ENCODE assay signal across 31 cellular contexts in genomic region chr9:95246547-95246946, GRCh38.
"Had no signal": no experiment of that assay in that cellular context is flagged by ENCODE, and none has a peak within 500 bp of the region (broad histone marks: within the 10 kb centered on the region; RNA-seq: fewer than 3 reads in every experiment).

No MANE protein-coding gene starts in this region.

- DNase-seq: activated B cell treated with CpG ODN at 0.5 μM for 24 hours; activated CD4-positive, alpha-beta T cell treated with anti-CD3 and anti-CD28 coated beads for 48 hours; activated CD4-positive, alpha-beta T cell treated with anti-CD3 and anti-CD28 coated beads, Interleukin-2, amount 50 U/mL, for 4 hours; activated CD4-positive, CD25-positive, alpha-beta regulatory T cell treated with anti-CD3 and anti-CD28 coated beads, Interleukin-2, amount 50 U/mL, for 72 hours; activated CD8-positive, alpha-beta T cell treated with anti-CD3 and anti-CD28 coated beads, Interleukin-2, amount 10 ng/mL, durations not matched to agents 7 days and 5 days; activated gamma-delta T cell; activated naive CD4-positive, alpha-beta T cell treated with Interleukin-2 at 50 U/mL for 16 hours; activated naive CD8-positive, alpha-beta T cell treated with anti-CD3 and anti-CD28 coated beads, Interleukin-2, amount 10 ng/mL, durations not matched to agents 7 days and 5 days; activated T-cell treated with anti-CD3 and anti-CD28 coated beads, Interleukin-2, amount 50 U/mL, for 24 hours; amygdala; Kasumi-1; KG1; NCI-H1105; NCI-H1417 treated with DMSO at 0.1 percent for 48 hours; NCI-H187 treated with DMSO at 0.1 percent for 48 hours; NCI-H2081; NCI-H2171 treated with DMSO at 0.1 percent for 48 hours; NCI-H2227 treated with DMSO at 0.1 percent for 48 hours; NCI-H446 treated with DMSO at 0.1 percent for 48 hours; NCI-H524; NK-92 treated with Interleukin-12 subunit alpha and Interleukin-12 subunit beta, amount 100 ng/mL, for 24 hours; PC-9; Right ventricle myocardium superior; SW 1271; T-helper 1 cell; T-helper 2 cell; T-helper 9 cell had no signal

- H3K27ac Mint-ChIP-seq: activated B cell treated with CpG ODN at 0.5 μM for 24 hours; activated CD8-positive, alpha-beta T cell treated with anti-CD3 and anti-CD28 coated beads, Interleukin-2, amount 10 ng/mL, durations not matched to agents 7 days and 5 days; activated naive CD4-positive, alpha-beta T cell treated with anti-CD3 and anti-CD28 coated beads, Interleukin-2, amount 50 U/mL, for 24 hours; activated naive CD8-positive, alpha-beta T cell treated with anti-CD3 and anti-CD28 coated beads, Interleukin-2, amount 10 ng/mL, durations not matched to agents 7 days and 5 days; activated T-cell treated with anti-CD3 and anti-CD28 coated beads, Interleukin-2, amount 50 U/mL, for 24 hours; activated T-helper 2 cell treated with anti-CD3 and anti-CD28 coated beads, Interferon-gamma antibody, Interleukin-2, Interleukin-4, amounts not matched to agents 10 μg/mL and 5 μg/mL and 100 μg/mL, durations not matched to agents 14 hours and 24 hours and 36 hours had no signal

- H3K27ac ChIP-seq: ascending aorta, PC-9, VCaP had no signal

- H3K4me3 ChIP-seq: ascending aorta, PC-9 had no signal

- H3K27me3 ChIP-seq: ascending aorta had no signal

- H3K9me3 ChIP-seq: ascending aorta had no signal

- H3K9me3 Mint-ChIP-seq: activated B cell treated with CpG ODN at 0.5 μM for 24 hours; activated naive CD4-positive, alpha-beta T cell treated with anti-CD3 and anti-CD28 coated beads, Interleukin-2, amount 50 U/mL, for 24 hours; activated naive CD8-positive, alpha-beta T cell treated with anti-CD3 and anti-CD28 coated beads, Interleukin-2, amount 10 ng/mL, durations not matched to agents 7 days and 5 days; activated T-cell treated with anti-CD3 and anti-CD28 coated beads, Interleukin-2, amount 50 U/mL, for 24 hours; activated T-helper 2 cell treated with anti-CD3 and anti-CD28 coated beads, Interferon-gamma antibody, Interleukin-2, Interleukin-4, amounts not matched to agents 10 μg/mL and 5 μg/mL and 100 μg/mL, durations not matched to agents 14 hours and 24 hours and 36 hours had no signal

- H3K27me3 Mint-ChIP-seq: activated B cell treated with CpG ODN at 0.5 μM for 24 hours; activated naive CD4-positive, alpha-beta T cell treated with anti-CD3 and anti-CD28 coated beads, Interleukin-2, amount 50 U/mL, for 24 hours; activated naive CD8-positive, alpha-beta T cell treated with anti-CD3 and anti-CD28 coated beads, Interleukin-2, amount 10 ng/mL, durations not matched to agents 7 days and 5 days; activated T-cell treated with anti-CD3 and anti-CD28 coated beads, Interleukin-2, amount 50 U/mL, for 24 hours had no signal

- H3K4me3 Mint-ChIP-seq: activated B cell treated with CpG ODN at 0.5 μM for 24 hours; activated CD8-positive, alpha-beta T cell treated with anti-CD3 and anti-CD28 coated beads, Interleukin-2, amount 10 ng/mL, durations not matched to agents 7 days and 5 days; activated naive CD4-positive, alpha-beta T cell treated with anti-CD3 and anti-CD28 coated beads, Interleukin-2, amount 50 U/mL, for 24 hours; activated naive CD8-positive, alpha-beta T cell treated with anti-CD3 and anti-CD28 coated beads, Interleukin-2, amount 10 ng/mL, durations not matched to agents 7 days and 5 days; activated T-cell treated with anti-CD3 and anti-CD28 coated beads, Interleukin-2, amount 50 U/mL, for 24 hours had no signal

- H3K4me1 Mint-ChIP-seq: activated naive CD4-positive, alpha-beta T cell treated with anti-CD3 and anti-CD28 coated beads, Interleukin-2, amount 50 U/mL, for 24 hours; activated naive CD8-positive, alpha-beta T cell treated with anti-CD3 and anti-CD28 coated beads, Interleukin-2, amount 10 ng/mL, durations not matched to agents 7 days and 5 days had no signal

- H3K4me1 ChIP-seq: ascending aorta had no signal
